In the genomic region with DNA sequence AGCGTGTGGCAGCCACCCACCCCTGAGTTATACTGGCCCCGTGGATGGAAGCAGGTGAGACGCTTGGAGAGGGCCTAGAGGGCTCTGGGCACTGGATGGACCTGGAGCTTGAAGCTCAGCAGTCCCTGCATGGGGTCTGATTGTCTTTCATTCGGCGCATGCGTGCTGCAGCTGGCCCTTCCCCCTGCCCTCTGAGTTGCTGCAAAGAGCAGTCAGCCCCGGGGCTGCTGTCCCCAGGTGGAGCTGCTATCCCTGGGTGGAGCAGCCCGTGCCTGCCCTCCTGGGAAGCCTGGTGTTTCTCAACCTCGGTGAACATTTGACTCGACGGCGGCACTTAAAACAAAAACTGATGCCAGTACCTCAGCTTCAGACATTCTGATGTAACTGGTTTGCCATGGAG, we compare ENCODE assay signal across 13 cellular contexts. TPM values are rescaled to one million over a fixed set of nuclear protein-coding genes. Genes with fewer than 3 reads are reported as not detected.
DNase-seq lines count a peak whose midpoint lies in the region; ATAC-seq, FAIRE-seq and TF ChIP-seq lines count a peak whose summit lies in the region.
"Had no signal": no experiment of that assay in that cellular context is flagged by ENCODE, and none has a peak within 500 bp of the region (broad histone marks: within the 10 kb centered on the region; RNA-seq: fewer than 3 reads in every experiment).

No MANE protein-coding gene starts in this region.

- FAIRE-seq in keratinocyte (lab: Jason Lieb, UNC) = no peak
- FAIRE-seq: RCC 7860 had no signal

- H3K4me3 ChIP-seq in heart left ventricle = no peak overlapping the region
- no peak overlapping the region for H3K4me3 ChIP-seq in right atrium auricular region
- H3K4me3 ChIP-seq in keratinocyte (ENCODE audit: control insufficient read depth in 2 of 3, extremely low read depth in 1 of 3, insufficient read depth in 2 of 3, low read depth in 1 of 3, low read length in 3 of 3) = peak overlapping the region in 2 of 3 experiments; percentile 32 to 48
- H3K4me3 ChIP-seq: MG63 had no signal

- no peaks in the 10 kb centered on the region for H3K27me3 ChIP-seq in heart left ventricle
- H3K27me3 ChIP-seq in right atrium auricular region = no peaks in the 10 kb centered on the region
- H3K27me3 ChIP-seq in keratinocyte (ENCODE audit: control insufficient read depth, extremely low read depth, insufficient read depth, low read length) = peaks cover 6% of the 10 kb centered on the region
- H3K27me3 ChIP-seq: MG63 had no signal

- H3K4me1 ChIP-seq in heart left ventricle (peaks cover 0 to 22% (median 14%) of the 10 kb centered on the region in 12 donors), right atrium auricular region (peaks cover 0 to 20% of the 10 kb centered on the region in 2 donors), keratinocyte (ENCODE audit: control insufficient read depth, extremely low read depth, insufficient read depth, low read length) (peaks cover 22% of the 10 kb centered on the region)

- peaks cover 0 to 31% (median 3%) of the 10 kb centered on the region in 9 donors for H3K36me3 ChIP-seq in heart left ventricle
- H3K36me3 ChIP-seq in right atrium auricular region = peaks cover 5% of the 10 kb centered on the region
- H3K36me3 ChIP-seq in keratinocyte (ENCODE audit: control insufficient read depth in 2 of 2, extremely low read depth in 1 of 2, insufficient read depth in 2 of 2, low read length in 2 of 2) = no peaks in the 10 kb centered on the region
- H3K36me3 ChIP-seq: MG63 had no signal

- H3K27ac Mint-ChIP-seq in brain = peak overlapping the region in 4 of 5 experiments; percentile 48 to 87 (median 77)
- H3K27ac Mint-ChIP-seq: dendritic cell treated with granulocyte-macrophage colony-stimulating factor and Interleukin-4, amounts not matched to agents 40 ng/mL and 50 ng/mL, for 4 days had no signal

- peaks cover 4% of the 10 kb centered on the region for H3K9me1 ChIP-seq in keratinocyte (ENCODE audit: control insufficient read depth, extremely low read depth, insufficient read depth, low read length)

- H3K27ac ChIP-seq in heart left ventricle = peak overlapping the region in 1 of 12 donors; percentile 34
- no peak overlapping the region for H3K27ac ChIP-seq in right atrium auricular region
- H3K27ac ChIP-seq in keratinocyte (ENCODE audit: control insufficient read depth, insufficient read depth, low read length) = peak overlapping the region; percentile 26

- peak in 3 of 4 donors; percentile 6 to 28 (median 9) for ATAC-seq in heart left ventricle

- no peaks in the 10 kb centered on the region for H3K27me3 Mint-ChIP-seq in brain

- H3K9me3 ChIP-seq in heart left ventricle (no peaks in the 10 kb centered on the region), right atrium auricular region (no peaks in the 10 kb centered on the region), keratinocyte (ENCODE audit: control insufficient read depth, low read depth, low read length) (no peaks in the 10 kb centered on the region)
- H3K9me3 ChIP-seq: MG63 had no signal

- H4K20me1 ChIP-seq in keratinocyte (ENCODE audit: control insufficient read depth, extremely low read depth, insufficient read depth, low read length) = no peaks in the 10 kb centered on the region

- H3K36me3 Mint-ChIP-seq in brain = peaks cover 23% of the 10 kb centered on the region

- peak overlapping the region; percentile 89 for H3K4me2 ChIP-seq in keratinocyte (ENCODE audit: control insufficient read depth, extremely low read depth, insufficient read depth, low read depth, low read length)

- dilution Hi-C loops in keratinocyte (cut with MboI; ENCODE audit: extremely low pct_ligation_motif_present, low sequenced_read_pairs) = no loop called here

- TF ChIP-seq CTCF in heart left ventricle (IDR thresholded peaks at IDR 0.05) (no peak), right atrium auricular region (IDR thresholded peaks at IDR 0.05) (no peak), brain (conservative IDR thresholded peaks at IDR 0.05) (no peak), keratinocyte (optimal IDR thresholded peaks at IDR 0.05 in 1 of 3, IDR thresholded peaks at IDR 0.05 in 1 of 3, conservative IDR thresholded peaks at IDR 0.05 in 1 of 3; ENCODE audit: extremely low read depth in 1 of 3, insufficient read depth in 2 of 3, low read length in 3 of 3) (peak in 1 of 3 experiments; percentile 15)

- H3K9ac ChIP-seq in keratinocyte (ENCODE audit: control insufficient read depth, extremely low read depth, insufficient read depth, low read length) = peak overlapping the region; percentile 50

- TF ChIP-seq POLR2A in heart left ventricle (IDR thresholded peaks at IDR 0.05) = no peak

- peak overlapping the region; percentile 46 for H2AFZ ChIP-seq in keratinocyte (ENCODE audit: control insufficient read depth, low read length)

- DNase-seq in heart left ventricle (no peak), right atrium auricular region (ENCODE audit: low spot score) (no peak), keratinocyte (ENCODE audit: low read depth, low spot score) (peak; percentile 53), germinal center (ENCODE audit: low spot score) (no peak), activated gamma-delta T cell treated with Interleukin-2 at 50 U/mL for 16 hours (no peak), NCI-H128 (lab: John Stamatoyannopoulos, UW; ENCODE audit: unreplicated experiment) (no peak)
- DNase-seq in activated CD4-positive, alpha-beta T cell treated with anti-CD3 and anti-CD28 coated beads for 48 hours = no peak
- DNase-seq: activated gamma-delta T cell, occipital lobe had no signal

- peaks cover 39% of the 10 kb centered on the region for H3K4me1 Mint-ChIP-seq in brain

- H3K4me3 Mint-ChIP-seq in brain = peak overlapping the region in 1 of 5 experiments; percentile 35
- H3K4me3 Mint-ChIP-seq: dendritic cell treated with granulocyte-macrophage colony-stimulating factor and Interleukin-4, amounts not matched to agents 40 ng/mL and 50 ng/mL, for 4 days had no signal

- no peaks in the 10 kb centered on the region for H3K9me3 Mint-ChIP-seq in brain
- H3K9me3 Mint-ChIP-seq: dendritic cell treated with granulocyte-macrophage colony-stimulating factor and Interleukin-4, amounts not matched to agents 40 ng/mL and 50 ng/mL, for 4 days had no signal

- H3K79me2 ChIP-seq in keratinocyte (ENCODE audit: control insufficient read depth, insufficient read depth, low read length) = no peaks in the 10 kb centered on the region

- intact Hi-C loops in heart left ventricle (cut with DNase I) = loop anchor here (1.0 to 10.0 kb wide), 6 partner anchors 146 to 633 kb away; no protein-coding TSS in a partner anchor

- 38 to 43% (median 39%) methylated on average over 9 to 12 of the region's 12 CpGs for WGBS in heart left ventricle, 4 donors

RNA-seq across cellular contexts. Expression of a gene that starts 29.6 kb away (rescaled TPM):
- total RNA-seq in heart left ventricle = 100 to 1,000 TPM in 8 of 9 donors, 10 to 100 TPM in 1; 83.1 to 441 (median 157) TPM
- polyA plus RNA-seq in heart left ventricle = 100 to 1,000 TPM in 1 of 2 donors, 10 to 100 TPM in 1; 58.2 to 108 TPM
- 100 to 1,000 TPM; 169 to 554 TPM for total RNA-seq in right atrium auricular region
- 769 TPM for polyA plus RNA-seq in brain (ENCODE audit: insufficient read depth, low read depth, low replicate concordance)
- polyA plus RNA-seq in keratinocyte = 0.15 to 3.2 TPM (median 1.1 TPM) in 3 replicates
- 0.06 TPM for polyA plus RNA-seq in keratinocyte (2011; ENCODE audit: low read depth)
- polyA plus RNA-seq in keratinocyte (2011; cell fraction: cytosol; rRNA removed) = 0.10 TPM in 2 replicates
- polyA plus RNA-seq in keratinocyte (2011; cell fraction: nucleus; rRNA removed) = 0.56 and 1.3 TPM in 2 replicates
- 0.07 and 0.16 TPM in 2 replicates for polyA plus RNA-seq in keratinocyte (2012; ENCODE audit: low replicate concordance)
- 0.85 to 2.1 TPM (median 0.90 TPM) in 3 replicates for polyA minus RNA-seq in keratinocyte
- not detected for polyA minus RNA-seq in keratinocyte (2011; cell fraction: cytosol; rRNA and poly(A)+ RNA removed)
- 0.53 and 1.8 TPM in 2 replicates for polyA minus RNA-seq in keratinocyte (2011; cell fraction: nucleus; rRNA and poly(A)+ RNA removed)

RNA-seq across cellular contexts. Expression of a gene that starts 32.5 kb away (rescaled TPM):
- total RNA-seq in heart left ventricle = 100 to 1,000 TPM in 6 of 9 donors, 10 to 100 TPM in 3; 57.2 to 326 (median 113) TPM
- polyA plus RNA-seq in heart left ventricle = 100 to 1,000 TPM in 1 of 2 donors, 10 to 100 TPM in 1; 90.7 to 172 TPM
- 100 to 1,000 TPM; 255 to 508 TPM for total RNA-seq in right atrium auricular region
- 233 TPM for polyA plus RNA-seq in brain (ENCODE audit: insufficient read depth, low read depth, low replicate concordance)
- polyA plus RNA-seq in keratinocyte = 3.9 to 47.0 TPM (median 10.2 TPM) in 3 replicates
- polyA plus RNA-seq in keratinocyte (2011; ENCODE audit: low read depth) = 29.0 TPM
- 16.8 and 41.0 TPM in 2 replicates for polyA plus RNA-seq in keratinocyte (2011; cell fraction: cytosol; rRNA removed)
- polyA plus RNA-seq in keratinocyte (2011; cell fraction: nucleus; rRNA removed) = 43.8 and 102 TPM in 2 replicates
- 5.6 and 17.3 TPM in 2 replicates for polyA plus RNA-seq in keratinocyte (2012; ENCODE audit: low replicate concordance)
- polyA minus RNA-seq in keratinocyte = 2.5 to 16.2 TPM (median 5.7 TPM) in 3 replicates
- 42.2 TPM for polyA minus RNA-seq in keratinocyte (2011; cell fraction: cytosol; rRNA and poly(A)+ RNA removed)
- 31.9 and 32.7 TPM in 2 replicates for polyA minus RNA-seq in keratinocyte (2011; cell fraction: nucleus; rRNA and poly(A)+ RNA removed)

Comparison
In these comparisons a context has a peak if more than half of its experiments do, and no peak if none do; other contexts are left out.
1. H3K4me3 ChIP-seq: peak in keratinocyte (2 of 3); none in heart left ventricle (0 of 12) and right atrium auricular region (0 of 2).
2. RNA of a gene that starts 29.6 kb away (polyA plus RNA-seq): 769 TPM in brain (single experiment) and 58.2 to 108 TPM in heart left ventricle; 0.06 to 3.2 TPM in keratinocyte; every median in the first group is over 10 times any median in the second.